ENCODE assay signal across 10 cellular contexts in genomic region chr18:7945882-7946281, GRCh38.
DNase-seq lines count a peak whose midpoint lies in the region; ATAC-seq and TF ChIP-seq lines count a peak whose summit lies in the region.
"Had no signal": no experiment of that assay in that cellular context is flagged by ENCODE, and none has a peak within 500 bp of the region (broad histone marks: within the 10 kb centered on the region; RNA-seq: fewer than 3 reads in every experiment).

No MANE protein-coding gene starts in this region.

- POLR2A ChIA-PET in BJ (lab: Charles Lee) = no interaction called here

- TF ChIP-seq CTCF in BJ (IDR thresholded peaks at IDR 0.05; ENCODE audit: insufficient read depth, low read depth, low read length) (no peak), coronary artery (IDR thresholded peaks at IDR 0.05) (no peak)

- no peak overlapping the region for H3K27ac ChIP-seq in coronary artery
- H3K27ac ChIP-seq: vagina had no signal

- H3K36me3 ChIP-seq in BJ (ENCODE audit: control insufficient read depth, insufficient read depth, low read length) = no peaks in the 10 kb centered on the region
- H3K36me3 ChIP-seq: vagina had no signal

- no peak overlapping the region for H3K4me3 ChIP-seq in BJ (ENCODE audit: low read depth, low read length)
- no peak overlapping the region for H3K4me3 ChIP-seq in coronary artery
- H3K4me3 ChIP-seq: vagina had no signal

- peak; percentile 92 for DNase-seq in BJ (ENCODE audit: low read depth)
- DNase-seq in LHCN-M2 (ENCODE audit: low read depth) = peak; percentile 91
- peak; percentile 77 for DNase-seq in dedifferentiated amniotic fluid mesenchymal stem cell (ENCODE audit: extremely low spot score)
- peak; percentile 74 for DNase-seq in mucosa of gallbladder (ENCODE audit: low spot score)
- no peak for DNase-seq in stimulated activated naive CD4-positive, alpha-beta T cell (lab: John Stamatoyannopoulos, UW)
- no peak for DNase-seq in coronary artery (ENCODE audit: low spot score)
- DNase-seq in effector CD8-positive, alpha-beta T cell (lab: John Stamatoyannopoulos, UW) = no peak
- DNase-seq: DMS79 had no signal

- no peaks in the 10 kb centered on the region for H3K27me3 ChIP-seq in BJ (ENCODE audit: control insufficient read depth, insufficient read depth, low read length)
- H3K27me3 ChIP-seq: vagina had no signal

- CTCF ChIA-PET in BJ (lab: Yijun Ruan, JAX) = interaction anchor here (0.8 kb wide), 1 partner anchor 20 kb away, joined by 3 read pairs; no protein-coding TSS in a partner anchor

- no peak for ATAC-seq in HG03139 (IDR thresholded peaks at IDR 0.05; ENCODE audit: unreplicated experiment)

Comparison
In these comparisons a context has a peak if more than half of its experiments do, and no peak if none do; other contexts are left out.
1. DNase-seq: peak in BJ (single experiment), LHCN-M2 (single experiment), dedifferentiated amniotic fluid mesenchymal stem cell (single experiment) and mucosa of gallbladder (single experiment); none in stimulated activated naive CD4-positive, alpha-beta T cell (0 of 6), coronary artery (single experiment) and effector CD8-positive, alpha-beta T cell (single experiment).